ENCODE assay signal across 8 cellular contexts in the genomic region with DNA sequence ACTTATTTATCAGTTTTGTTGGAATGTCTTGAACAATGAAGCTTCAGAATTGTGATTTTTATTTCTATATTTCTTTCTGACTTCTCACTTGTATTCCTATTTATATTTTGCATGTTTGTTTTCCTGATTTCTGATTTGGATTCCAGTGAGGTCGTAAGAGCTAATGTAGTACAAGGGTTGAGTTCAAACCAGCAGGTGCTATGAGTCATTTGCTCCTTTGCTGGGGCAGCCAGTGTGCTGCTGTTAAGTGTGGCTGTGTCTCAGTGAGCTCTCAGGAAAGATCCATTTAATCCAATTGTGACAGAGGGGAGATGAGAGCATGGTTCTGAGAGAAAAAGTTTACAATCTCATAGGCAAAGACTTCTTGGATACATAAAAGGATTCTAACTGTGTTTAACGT. TPM values are rescaled to one million over a fixed set of nuclear protein-coding genes. Genes with fewer than 3 reads are reported as not detected.
A peak's percentile ranks its signal among the peaks of the same experiment; 100 is the strongest.
DNase-seq lines count a peak whose midpoint lies in the region; ATAC-seq and TF ChIP-seq lines count a peak whose summit lies in the region.

No MANE protein-coding gene starts in this region.

- H3K4me3 ChIP-seq in gastrocnemius medialis (no peak overlapping the region), ovary (no peak overlapping the region)

- CTCF ChIA-PET in RWPE1 (lab: Yijun Ruan, JAX), result interaction anchor here (0.6 kb wide), 1 partner anchor 1072 kb away, joined by 4 read pairs; no protein-coding TSS in a partner anchor

- intact Hi-C loops in gastrocnemius medialis (cut with DNase I; ENCODE audit: low total_unique reads) (loop anchor here (2.0 kb wide), 1 partner anchor 46 kb away; no protein-coding TSS in a partner anchor), ovary (cut with DNase I) (no loop called here)

- H3K36me3 ChIP-seq in gastrocnemius medialis (no peaks in the 10 kb centered on the region), ovary (no peaks in the 10 kb centered on the region)

- H3K27me3 ChIP-seq in gastrocnemius medialis, result no peaks in the 10 kb centered on the region
- no peaks in the 10 kb centered on the region for H3K27me3 ChIP-seq in ovary

- peak; percentile 28 for DNase-seq in NCI-H2029 (lab: John Stamatoyannopoulos, UW)
- DNase-seq in NCI-H2029 treated with DMSO at 0.1 percent for 48 hours (lab: John Stamatoyannopoulos, UW), result no peak
- peak; percentile 55 for DNase-seq in RWPE1 (ENCODE audit: low spot score)
- peak; percentile 64 for DNase-seq in glomerular visceral epithelial cell (ENCODE audit: extremely low spot score)
- peak; percentile 65 to 73 for DNase-seq in gastrocnemius medialis
- DNase-seq in foreskin melanocyte, result no peak
- DNase-seq in ovary, result no peak

- in situ Hi-C loops in gastrocnemius medialis (cut with MboI; ENCODE audit: low sequenced_read_pairs in 4 of 4), result no loop called here

- 70 to 80% (median 78%) methylated on average over 2 of the region's 2 CpGs for WGBS in ovary, 3 donors

- TF ChIP-seq CTCF in RWPE1 (conservative IDR thresholded peaks at IDR 0.05; ENCODE audit: low read depth), result no peak
- no peak for TF ChIP-seq CTCF in gastrocnemius medialis (IDR thresholded peaks at IDR 0.05 in 4 of 5, conservative IDR thresholded peaks at IDR 0.05 in 1 of 5)
- no peak for TF ChIP-seq CTCF in ovary (IDR thresholded peaks at IDR 0.05)

- POLR2A ChIA-PET in RWPE1 (lab: Yijun Ruan, JAX; ENCODE audit: low non-redundant PET), result interaction anchor here (0.7 kb wide), 1 partner anchor 106 kb away, joined by 3 read pairs; no protein-coding TSS in a partner anchor

- H3K9me3 ChIP-seq in gastrocnemius medialis (no peaks in the 10 kb centered on the region), ovary (no peaks in the 10 kb centered on the region)

- TF ChIP-seq POLR2A in gastrocnemius medialis (IDR thresholded peaks at IDR 0.05) (no peak), ovary (IDR thresholded peaks at IDR 0.05) (no peak)

- H3K27ac ChIP-seq in RWPE1, result no peak overlapping the region
- peak overlapping the region; percentile 83 to 90 (median 86) for H3K27ac ChIP-seq in gastrocnemius medialis
- no peak overlapping the region for H3K27ac ChIP-seq in ovary

- ATAC-seq in gastrocnemius medialis, result peak; percentile 90 to 95
- ATAC-seq in HG03025 (IDR thresholded peaks at IDR 0.05; ENCODE audit: low FRiP score, unreplicated experiment), result no peak

- H3K4me1 ChIP-seq in gastrocnemius medialis (peaks cover 73 to 74% of the 10 kb centered on the region in 2 donors), ovary (ENCODE audit: insufficient read depth) (peaks cover 14% of the 10 kb centered on the region)

- TF ChIP-seq EP300 in ovary (IDR thresholded peaks at IDR 0.05), result no peak

RNA-seq across cellular contexts. Expression of gene MCU, which starts 48.6 kb away (rescaled TPM):
- total RNA-seq in gastrocnemius medialis (10 to 100 TPM; 25.1 to 61.3 (median 49.0) TPM), ovary (10 to 100 TPM; 10.9 to 17.8 (median 12.8) TPM)
- 10 to 100 TPM; 10.3 to 27.1 TPM for polyA plus RNA-seq in ovary

Comparison
In these comparisons a context has a peak if more than half of its experiments do, and no peak if none do; other contexts are left out.
1. DNase-seq: peak in NCI-H2029 (single experiment), RWPE1 (single experiment), glomerular visceral epithelial cell (single experiment) and gastrocnemius medialis (2 of 2); none in NCI-H2029 treated with DMSO at 0.1 percent for 48 hours (single experiment), foreskin melanocyte (single experiment) and ovary (0 of 5).
2. H3K27ac ChIP-seq: peak in gastrocnemius medialis (4 of 4); none in RWPE1 (single experiment) and ovary (0 of 2).